1 cellular context compared by ENCODE assay signal in genomic region chr3:128278761-128279593, GRCh38.
TF ChIP-seq lines count a peak whose summit lies in the region.

No MANE protein-coding gene starts in this region.

TF ChIP-seq in GM23338, 12 proteins besides CTCF, POLR2A, EP300 and RAD21 (continued from another document):
- no peak for TF ChIP-seq ZNF462 (CRISPR knock-in tag; IDR thresholded peaks at IDR 0.05)
